Comparison of ENCODE assay signal across 23 cellular contexts in the genomic region with DNA sequence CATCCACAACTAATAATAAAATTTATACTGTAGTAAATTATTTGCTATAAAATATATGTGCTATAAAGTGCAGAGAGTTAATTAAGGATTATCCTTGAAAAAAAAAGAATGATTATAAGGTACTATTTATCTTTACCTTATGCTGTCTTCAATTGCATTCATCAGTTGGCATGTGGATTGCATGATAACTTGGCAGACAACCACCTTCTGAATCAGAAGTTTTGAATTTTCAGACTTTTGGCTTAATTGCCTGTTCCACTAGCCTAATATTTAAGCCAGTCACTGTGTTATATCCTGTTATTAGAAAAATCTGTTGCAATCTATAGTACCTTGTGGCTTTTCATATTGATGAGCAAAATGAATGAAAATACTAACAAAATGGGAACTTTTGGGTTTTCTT.
DNase-seq lines count a peak whose midpoint lies in the region; FAIRE-seq and TF ChIP-seq lines count a peak whose summit lies in the region.
"Had no signal": no experiment of that assay in that cellular context is flagged by ENCODE, and none has a peak within 500 bp of the region (broad histone marks: within the 10 kb centered on the region; RNA-seq: fewer than 3 reads in every experiment).

No MANE protein-coding gene starts in this region.

- TF ChIP-seq POLR2A in thyroid gland (IDR thresholded peaks at IDR 0.05), result no peak

- intact Hi-C loops in thyroid gland (cut with DNase I), result no loop called here
- intact Hi-C loops in colonic mucosa (cut with DNase I), result no loop called here

- TF ChIP-seq CTCF in astrocyte (IDR thresholded peaks at IDR 0.05; ENCODE audit: insufficient read depth, low read depth, low read length), result no peak
- no peak for TF ChIP-seq CTCF in fibroblast of mammary gland (conservative IDR thresholded peaks at IDR 0.05; ENCODE audit: control insufficient read depth, insufficient read depth, low read depth, low read length)
- TF ChIP-seq CTCF in glutamatergic neuron (IDR thresholded peaks at IDR 0.05; ENCODE audit: partially characterized antibody, unreplicated experiment), result no peak
- TF ChIP-seq CTCF in thyroid gland (IDR thresholded peaks at IDR 0.05), result no peak
- TF ChIP-seq CTCF in colonic mucosa (IDR thresholded peaks at IDR 0.05), result no peak

- H3K4me3 Mint-ChIP-seq in astrocyte (ENCODE audit: unreplicated experiment) (no peak overlapping the region), glutamatergic neuron (ENCODE audit: unreplicated experiment) (no peak overlapping the region)
- H3K4me3 Mint-ChIP-seq: activated CD4-positive, alpha-beta memory T cell treated with anti-CD3 and anti-CD28 coated beads for 36 hours; central memory CD8-positive, alpha-beta T cell; naive thymus-derived CD4-positive, alpha-beta T cell; stimulated activated naive CD8-positive, alpha-beta T cell treated with anti-CD3 and anti-CD28 coated beads, Interleukin-15, amount 100 ng/mL, for 72 hours; WTC11 had no signal

- DNase-seq in A172 (ENCODE audit: low spot score), result peak; percentile 29
- DNase-seq in HCEC 1CT, result peak; percentile 59
- DNase-seq in astrocyte (ENCODE audit: low read depth), result peak; percentile 66
- peak; percentile 70 for DNase-seq in fibroblast of mammary gland (ENCODE audit: low read depth)
- no peak for DNase-seq in glutamatergic neuron
- no peak for DNase-seq in thyroid gland
- no peak for DNase-seq in DMS 273 (lab: John Stamatoyannopoulos, UW; ENCODE audit: unreplicated experiment)
- no peak for DNase-seq in colonic mucosa
- DNase-seq: activated CD4-positive, alpha-beta memory T cell treated with anti-CD3 and anti-CD28 coated beads for 36 hours; activated effector memory CD4-positive, alpha-beta T cell treated with anti-CD3 and anti-CD28 coated beads, Interleukin-2, amount 50 U/mL, for 16 hours; effector CD4-positive, alpha-beta T cell; H7; heart right ventricle; naive thymus-derived CD4-positive, alpha-beta T cell; NCI-H187 treated with DMSO at 0.1 percent for 48 hours; stimulated activated naive CD8-positive, alpha-beta T cell treated with anti-CD3 and anti-CD28 coated beads, Interleukin-15, amount 100 ng/mL, for 72 hours; T-helper 9 cell; transverse colon had no signal

- no peaks in the 10 kb centered on the region for H3K4me1 Mint-ChIP-seq in astrocyte (ENCODE audit: low read depth, unreplicated experiment)
- H3K4me1 Mint-ChIP-seq in glutamatergic neuron (ENCODE audit: low read depth, unreplicated experiment), result no peaks in the 10 kb centered on the region
- H3K4me1 Mint-ChIP-seq: central memory CD8-positive, alpha-beta T cell; naive thymus-derived CD4-positive, alpha-beta T cell; stimulated activated naive CD8-positive, alpha-beta T cell treated with anti-CD3 and anti-CD28 coated beads, Interleukin-15, amount 100 ng/mL, for 72 hours; WTC11 had no signal

- H3K9me3 Mint-ChIP-seq in astrocyte (ENCODE audit: unreplicated experiment) (no peaks in the 10 kb centered on the region), glutamatergic neuron (ENCODE audit: unreplicated experiment) (no peaks in the 10 kb centered on the region)

- H3K27me3 Mint-ChIP-seq in astrocyte (ENCODE audit: low read depth, unreplicated experiment) (no peaks in the 10 kb centered on the region), glutamatergic neuron (ENCODE audit: unreplicated experiment) (no peaks in the 10 kb centered on the region)
- H3K27me3 Mint-ChIP-seq: activated CD4-positive, alpha-beta memory T cell treated with anti-CD3 and anti-CD28 coated beads for 36 hours; central memory CD8-positive, alpha-beta T cell; naive thymus-derived CD4-positive, alpha-beta T cell; stimulated activated naive CD8-positive, alpha-beta T cell treated with anti-CD3 and anti-CD28 coated beads, Interleukin-15, amount 100 ng/mL, for 72 hours had no signal

- no peak overlapping the region for H2AFZ ChIP-seq in astrocyte (ENCODE audit: low read depth, low read length)

- no peaks in the 10 kb centered on the region for H3K36me3 ChIP-seq in astrocyte (ENCODE audit: insufficient read depth, low read length)
- no peaks in the 10 kb centered on the region for H3K36me3 ChIP-seq in thyroid gland
- no peaks in the 10 kb centered on the region for H3K36me3 ChIP-seq in colonic mucosa
- H3K36me3 ChIP-seq: BLaER1 treated with 17β-estradiol and CSF1 and Interleukin-3, amounts not matched to agents 10 nM and 100 nM; heart right ventricle; right atrium auricular region; transverse colon had no signal

- H3K4me1 ChIP-seq in astrocyte (ENCODE audit: insufficient read depth, low read length) (no peaks in the 10 kb centered on the region), thyroid gland (no peaks in the 10 kb centered on the region), colonic mucosa (no peaks in the 10 kb centered on the region)
- H3K4me1 ChIP-seq: BLaER1 treated with 17β-estradiol and CSF1 and Interleukin-3, amounts not matched to agents 10 nM and 100 nM; heart right ventricle; right atrium auricular region; transverse colon had no signal

- H3K9ac ChIP-seq in astrocyte (ENCODE audit: low read length) (no peak overlapping the region), colonic mucosa (ENCODE audit: low read depth in 2 of 2, low read length in 2 of 2) (no peak overlapping the region)
- H3K9ac ChIP-seq: BLaER1 treated with 17β-estradiol and CSF1 and Interleukin-3, amounts not matched to agents 10 nM and 100 nM had no signal

- H3K9me3 ChIP-seq in astrocyte (ENCODE audit: insufficient read depth, low read depth, low read length) (no peaks in the 10 kb centered on the region), thyroid gland (no peaks in the 10 kb centered on the region), colonic mucosa (no peaks in the 10 kb centered on the region)
- H3K9me3 ChIP-seq: BLaER1 treated with 17β-estradiol and CSF1 and Interleukin-3, amounts not matched to agents 10 nM and 100 nM; right atrium auricular region; transverse colon had no signal

- H4K20me1 ChIP-seq in astrocyte (ENCODE audit: insufficient read depth, low read length), result no peaks in the 10 kb centered on the region
- H4K20me1 ChIP-seq: BLaER1 treated with 17β-estradiol and CSF1 and Interleukin-3, amounts not matched to agents 10 nM and 100 nM had no signal

- H3K27me3 ChIP-seq in astrocyte (ENCODE audit: insufficient read depth, low read length) (no peaks in the 10 kb centered on the region), thyroid gland (no peaks in the 10 kb centered on the region), colonic mucosa (no peaks in the 10 kb centered on the region)
- H3K27me3 ChIP-seq: BLaER1 treated with 17β-estradiol and CSF1 and Interleukin-3, amounts not matched to agents 10 nM and 100 nM; heart right ventricle; right atrium auricular region; transverse colon had no signal

- FAIRE-seq in astrocyte (lab: Jason Lieb, UNC), result no peak
- FAIRE-seq: K562 had no signal

- H3K4me3 ChIP-seq in astrocyte (ENCODE audit: insufficient read depth, low read depth, low read length) (no peak overlapping the region), fibroblast of mammary gland (ENCODE audit: control insufficient read depth, low read depth, low read length) (no peak overlapping the region), thyroid gland (replicated peaks in 1 of 3) (no peak overlapping the region), colonic mucosa (no peak overlapping the region)
- H3K4me3 ChIP-seq: BLaER1 treated with 17β-estradiol and CSF1 and Interleukin-3, amounts not matched to agents 10 nM and 100 nM; heart right ventricle; K562; right atrium auricular region; transverse colon had no signal

- no peak overlapping the region for H3K4me2 ChIP-seq in astrocyte (ENCODE audit: low read length)
- H3K4me2 ChIP-seq: BLaER1 treated with 17β-estradiol and CSF1 and Interleukin-3, amounts not matched to agents 10 nM and 100 nM had no signal

- H3K27ac ChIP-seq in astrocyte (ENCODE audit: low read depth, low read length), result no peak overlapping the region
- no peak overlapping the region for H3K27ac ChIP-seq in thyroid gland
- H3K27ac ChIP-seq in colonic mucosa, result no peak overlapping the region
- H3K27ac ChIP-seq: BLaER1 treated with 17β-estradiol and CSF1 and Interleukin-3, amounts not matched to agents 10 nM and 100 nM; heart right ventricle; right atrium auricular region; transverse colon had no signal

- no peak overlapping the region for H3K27ac Mint-ChIP-seq in astrocyte (ENCODE audit: unreplicated experiment)
- no peak overlapping the region for H3K27ac Mint-ChIP-seq in glutamatergic neuron (ENCODE audit: unreplicated experiment)
- H3K27ac Mint-ChIP-seq: activated CD4-positive, alpha-beta memory T cell treated with anti-CD3 and anti-CD28 coated beads for 36 hours; naive thymus-derived CD4-positive, alpha-beta T cell; stimulated activated naive CD8-positive, alpha-beta T cell treated with anti-CD3 and anti-CD28 coated beads, Interleukin-15, amount 100 ng/mL, for 72 hours; WTC11 had no signal

- H3K36me3 Mint-ChIP-seq in astrocyte (ENCODE audit: low read depth, unreplicated experiment), result no peaks in the 10 kb centered on the region
- H3K36me3 Mint-ChIP-seq in glutamatergic neuron (ENCODE audit: unreplicated experiment), result no peaks in the 10 kb centered on the region
- H3K36me3 Mint-ChIP-seq: activated CD4-positive, alpha-beta memory T cell treated with anti-CD3 and anti-CD28 coated beads for 36 hours; naive thymus-derived CD4-positive, alpha-beta T cell had no signal

- no peaks in the 10 kb centered on the region for H3K79me2 ChIP-seq in astrocyte (ENCODE audit: insufficient read depth, low read length)

Comparison
In these comparisons a context has a peak if more than half of its experiments do, and no peak if none do; other contexts are left out.
1. DNase-seq: peak in A172 (single experiment), HCEC 1CT (single experiment), astrocyte (single experiment) and fibroblast of mammary gland (single experiment); none in glutamatergic neuron (single experiment), thyroid gland (0 of 2), DMS 273 (single experiment) and colonic mucosa (single experiment).